ENCODE assay signal across 3 cellular contexts in genomic region chrX:110026099-110026844, GRCh38.
TF ChIP-seq lines count a peak whose summit lies in the region.

No MANE protein-coding gene starts in this region.

TF ChIP-seq in A549, 52 proteins besides CTCF, POLR2A, EP300 and RAD21:
- no peak for TF ChIP-seq EHF (CRISPR knock-in tag; IDR thresholded peaks at IDR 0.05)
- TF ChIP-seq SMC3 (IDR thresholded peaks at IDR 0.05): 0 out of 3 replicates have a peak, but pooled peaks have one; percentile 6
- no peak for TF ChIP-seq FOSL2 (IDR thresholded peaks at IDR 0.05)
- TF ChIP-seq FOSL2 (CRISPR knock-in tag; IDR thresholded peaks at IDR 0.05): peak; percentile 14; the same call in 1 of the 2 replicates

TF ChIP-seq in endothelial cell of umbilical vein, 7 proteins besides CTCF, POLR2A, EP300 and RAD21:
- TF ChIP-seq MYC (IDR thresholded peaks at IDR 0.05; ENCODE audit: low read depth, low read length): no peak
- TF ChIP-seq FOS (IDR thresholded peaks at IDR 0.05; ENCODE audit: borderline replicate concordance, insufficient read depth, low read length): peak; percentile 29
- TF ChIP-seq MAX (IDR thresholded peaks at IDR 0.05; ENCODE audit: insufficient read depth, insufficient read length): no peak

TF ChIP-seq in HEK293T, 16 proteins besides CTCF, POLR2A, EP300 and RAD21:
- TF ChIP-seq BHLHE40 (IDR thresholded peaks at IDR 0.05; ENCODE audit: borderline replicate concordance): no peak
- TF ChIP-seq FOXA1 (IDR thresholded peaks at IDR 0.05): no peak
- TF ChIP-seq FOXK2 (IDR thresholded peaks at IDR 0.05): no peak
- TF ChIP-seq PKNOX1 (IDR thresholded peaks at IDR 0.05): no peak
- no peak for TF ChIP-seq L3MBTL2 (conservative IDR thresholded peaks at IDR 0.05)
- no peak for TF ChIP-seq NFRKB (IDR thresholded peaks at IDR 0.05)
- no peak for TF ChIP-seq CTBP1 (IDR thresholded peaks at IDR 0.05; ENCODE audit: borderline replicate concordance)
- no peak for TF ChIP-seq HDGF (IDR thresholded peaks at IDR 0.05; ENCODE audit: borderline replicate concordance)
- TF ChIP-seq LEF1 (IDR thresholded peaks at IDR 0.05; ENCODE audit: borderline replicate concordance): no peak
- no peak for TF ChIP-seq ELF4 (IDR thresholded peaks at IDR 0.05)
- TF ChIP-seq FOXM1 (IDR thresholded peaks at IDR 0.05; ENCODE audit: borderline replicate concordance): no peak
TF ChIP-seq in HEK293T: peak in this region for 0.
